1 cellular context compared by ENCODE assay signal in the genomic region with DNA sequence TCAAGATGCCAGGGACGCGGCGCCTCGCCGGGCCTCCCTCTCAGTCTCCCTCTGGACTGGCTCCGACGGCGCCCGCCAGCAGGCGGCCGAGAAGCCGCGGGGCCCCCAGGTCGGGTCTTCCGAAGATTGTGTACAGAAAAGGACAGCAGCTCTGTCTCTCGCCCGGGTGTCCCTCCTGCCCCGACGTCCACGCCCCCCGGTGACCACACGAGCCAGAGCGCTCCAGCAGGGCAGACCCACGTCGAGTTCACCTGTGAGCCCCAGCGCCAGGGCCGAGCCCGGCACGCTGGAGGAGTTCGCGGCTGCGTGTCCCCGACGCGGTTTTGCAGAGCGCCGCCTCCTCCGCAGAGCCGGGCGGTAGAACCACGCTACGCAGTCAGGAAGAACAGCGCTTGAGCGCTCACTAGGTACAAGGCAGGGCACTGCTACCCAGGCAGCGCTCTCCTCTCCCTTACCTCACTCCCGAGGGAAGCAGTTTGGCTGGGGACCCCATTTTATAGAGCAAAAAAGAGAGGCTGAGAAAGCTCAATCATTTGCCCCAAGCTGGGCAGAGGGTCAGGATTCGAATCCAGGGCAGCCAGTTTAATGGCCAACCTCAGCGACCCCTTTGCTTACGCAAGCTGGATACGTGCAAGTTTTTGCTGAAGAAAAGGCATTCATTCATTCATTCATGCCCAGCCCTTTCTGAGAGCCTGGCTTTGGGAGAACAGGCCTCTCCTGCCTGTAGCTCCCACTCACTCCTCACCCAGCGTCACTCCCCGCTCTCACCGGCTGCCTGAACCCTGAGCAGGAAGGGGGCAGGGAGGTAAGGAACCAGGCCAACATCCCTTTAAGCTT.
TF ChIP-seq lines count a peak whose summit lies in the region.

No MANE protein-coding gene starts in this region.

TF ChIP-seq in IMR-90, 13 proteins besides CTCF, POLR2A, EP300 and RAD21:
- TF ChIP-seq RCOR1 (IDR thresholded peaks at IDR 0.05; ENCODE audit: insufficient replicate concordance, low read length) = no peak
- TF ChIP-seq MAFK (IDR thresholded peaks at IDR 0.05; ENCODE audit: low read depth, low read length) = no peak
- TF ChIP-seq SMC3 (IDR thresholded peaks at IDR 0.05; ENCODE audit: low read depth, low read length) = 0 out of 2 replicates have a peak, but pooled peaks have one; percentile 21
- no peak for TF ChIP-seq ELK1 (IDR thresholded peaks at IDR 0.05; ENCODE audit: borderline replicate concordance, low read depth, low read length)
- TF ChIP-seq RFX5 (IDR thresholded peaks at IDR 0.05; ENCODE audit: low read depth, low read length) = no peak
